In genomic region chr1:17725084-17725718, GRCh38 we compare ENCODE assay signal across 30 cellular contexts. TPM values are rescaled to one million over a fixed set of nuclear protein-coding genes. Genes with fewer than 3 reads are reported as not detected.
DNase-seq lines count a peak whose midpoint lies in the region; ATAC-seq lines count a peak whose summit lies in the region.
"Had no signal": no experiment of that assay in that cellular context is flagged by ENCODE, and none has a peak within 500 bp of the region (broad histone marks: within the 10 kb centered on the region; RNA-seq: fewer than 3 reads in every experiment).

No MANE protein-coding gene starts in this region.

- no peak for ATAC-seq in GM21390 (IDR thresholded peaks at IDR 0.05; ENCODE audit: unreplicated experiment)
- ATAC-seq: activated naive CD4-positive, alpha-beta T cell treated with anti-CD3 and anti-CD28 coated beads, Interleukin-2, amount 50 U/mL, for 72 hours; pancreas; Right ventricle myocardium inferior had no signal

- DNase-seq in NCI-H748 (lab: John Stamatoyannopoulos, UW; ENCODE audit: unreplicated experiment) (peak; percentile 55), NCI-H748 treated with DMSO at 0.1 percent for 48 hours (lab: John Stamatoyannopoulos, UW) (no peak), NCI-H187 treated with DMSO at 0.1 percent for 48 hours (lab: John Stamatoyannopoulos, UW) (peak; percentile 74), RPMI7951 (ENCODE audit: low read depth) (peak; percentile 15), NOMO-1 treated with DMSO at 0.1 percent for 48 hours (lab: John Stamatoyannopoulos, UW; ENCODE audit: unreplicated experiment) (no peak), D341Med (ENCODE audit: low spot score) (no peak)
- no peak for DNase-seq in activated T-cell treated with anti-CD3 and anti-CD28 coated beads, Interleukin-2, amount 50 U/mL, for 1 hour
- DNase-seq: activated B cell treated with CpG ODN at 0.5 μM for 24 hours; activated CD4-positive, alpha-beta T cell treated with anti-CD3 and anti-CD28 coated beads, Interleukin-2, amount 50 U/mL, for 4 hours; activated CD8-positive, alpha-beta memory T cell treated with anti-CD3 and anti-CD28 coated beads, Interleukin-2, amount 50 U/mL, for 4 hours; anterior cingulate cortex; BE2C; DND-41; islet precursor cell; NCI-H1694 treated with DMSO at 0.1 percent for 48 hours; pancreas; stimulated activated CD4-positive, alpha-beta T cell treated with anti-CD3 and anti-CD28 coated beads, Interleukin-2, amount 100 ng/mL, for 48 hours; substantia nigra; T-helper 9 cell; upper lobe of left lung had no signal

RNA-seq across cellular contexts. Expression of gene ACTL8, which starts 29.9 kb away (rescaled TPM):
- total RNA-seq in RPMI7951 (2014; rRNA removed; shearing (Covaris generic)): 0.20 and 0.48 TPM in 2 replicates
- total RNA-seq: activated B cell treated with CpG ODN at 0.5 μM for 24 hours; activated T-helper 2 cell treated with anti-CD3 and anti-CD28 coated beads, Interferon-gamma antibody, Interleukin-2, Interleukin-4, amounts not matched to agents 10 μg/mL and 5 μg/mL and 100 μg/mL, durations not matched to agents 14 hours and 24 hours and 36 hours; cardiac septum; fibroblast of lung; liver; mucosa of gallbladder; NCI-H460; pancreas; right atrium auricular region; Right ventricle myocardium inferior; upper lobe of left lung had no signal

Comparison
In these comparisons a context has a peak if more than half of its experiments do, and no peak if none do; other contexts are left out.
1. DNase-seq: peak in NCI-H748 (single experiment), NCI-H187 treated with DMSO at 0.1 percent for 48 hours (single experiment) and RPMI7951 (single experiment); none in NCI-H748 treated with DMSO at 0.1 percent for 48 hours (single experiment), activated T-cell treated with anti-CD3 and anti-CD28 coated beads, Interleukin-2, amount 50 U/mL, for 1 hour (single experiment), NOMO-1 treated with DMSO at 0.1 percent for 48 hours (single experiment) and D341Med (single experiment).